1 cellular context compared by ENCODE assay signal in the genomic region with DNA sequence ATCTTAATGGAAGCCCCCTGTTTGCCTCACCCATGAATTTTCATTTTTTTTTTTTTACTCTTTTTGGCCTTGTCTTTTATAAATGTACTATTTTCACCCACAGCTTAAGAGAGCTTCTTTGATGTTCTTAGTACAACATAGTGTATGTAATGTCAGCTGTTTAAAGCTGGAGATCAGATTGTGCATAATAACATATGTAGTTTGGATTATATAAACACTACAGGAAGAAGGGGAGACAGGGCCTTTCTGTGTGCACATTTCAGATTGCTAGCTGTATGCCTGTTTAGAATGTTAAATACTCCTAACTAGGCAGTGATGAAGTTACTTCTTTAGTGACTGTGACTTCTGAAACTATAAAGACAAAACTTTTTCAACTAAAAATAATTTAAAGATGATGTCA.
TF ChIP-seq lines count a peak whose summit lies in the region.

No MANE protein-coding gene starts in this region.

TF ChIP-seq in IMR-90, 13 proteins besides CTCF, POLR2A, EP300 and RAD21:
- TF ChIP-seq NFE2L2 (IDR thresholded peaks at IDR 0.05; ENCODE audit: low read depth, low read length) (no peak), USF2 (IDR thresholded peaks at IDR 0.05; ENCODE audit: low read depth, low read length) (no peak), MXI1 (IDR thresholded peaks at IDR 0.05; ENCODE audit: borderline replicate concordance, low read depth, low read length) (no peak), MAFK (IDR thresholded peaks at IDR 0.05; ENCODE audit: low read depth, low read length) (no peak), RCOR1 (IDR thresholded peaks at IDR 0.05; ENCODE audit: insufficient replicate concordance, low read length) (no peak), RFX5 (IDR thresholded peaks at IDR 0.05; ENCODE audit: low read depth, low read length) (no peak), FOS (IDR thresholded peaks at IDR 0.05; ENCODE audit: low read depth, low read length) (no peak), CHD1 (IDR thresholded peaks at IDR 0.05; ENCODE audit: low read depth, low read length) (no peak)
